ENCODE assay signal across 22 cellular contexts in the genomic region with DNA sequence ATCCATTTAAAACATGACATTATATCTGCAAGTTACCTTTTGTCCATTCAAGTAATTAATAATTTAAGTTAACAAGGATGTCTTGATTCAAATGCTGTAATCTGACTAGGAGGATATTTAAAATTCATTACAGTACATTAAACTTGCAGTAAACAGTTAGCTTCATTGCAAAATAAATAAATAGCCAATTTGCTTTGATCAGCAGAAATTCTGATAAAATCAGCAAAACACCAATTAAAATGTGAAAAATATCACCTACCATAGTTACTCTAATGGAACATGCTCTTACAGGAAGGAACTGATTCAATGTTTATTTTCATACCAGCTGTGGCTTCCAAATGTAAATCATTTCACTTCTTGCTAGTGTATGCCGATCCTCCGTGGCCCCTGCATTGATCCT.
"Had no signal": no experiment of that assay in that cellular context is flagged by ENCODE, and none has a peak within 500 bp of the region (broad histone marks: within the 10 kb centered on the region; RNA-seq: fewer than 3 reads in every experiment).

No MANE protein-coding gene starts in this region.

- H3K9me3 ChIP-seq: suprapubic skin had no signal

- DNase-seq: activated CD4-positive, alpha-beta memory T cell treated with anti-CD3 and anti-CD28 coated beads for 36 hours; activated CD4-positive, alpha-beta T cell treated with anti-CD3 and anti-CD28 coated beads for 36 hours; activated naive CD8-positive, alpha-beta T cell treated with anti-CD3 and anti-CD28 coated beads for 36 hours; activated T-cell treated with anti-CD3 and anti-CD28 coated beads, Interleukin-2, amount 50 U/mL, for 4 hours; brain microvascular endothelial cell; cortex of kidney; effector CD8-positive, alpha-beta T cell; foreskin keratinocyte; glutamatergic neuron; hypothalamus; posterior cingulate gyrus; retina; stimulated activated CD4-positive, alpha-beta T cell treated with anti-CD3 and anti-CD28 coated beads, Interleukin-15, amount 100 ng/mL, for 24 hours; stimulated activated CD4-positive, alpha-beta T cell treated with anti-CD3 and anti-CD28 coated beads, Interleukin-4, amount 100 ng/mL, for 24 hours; T-cell; T1000 had no signal

- H3K4me3 ChIP-seq: suprapubic skin had no signal

- H3K9me3 Mint-ChIP-seq: activated CD4-positive, alpha-beta memory T cell treated with anti-CD3 and anti-CD28 coated beads for 36 hours; activated naive CD8-positive, alpha-beta T cell treated with anti-CD3 and anti-CD28 coated beads for 36 hours; activated T-cell treated with anti-CD3 and anti-CD28 coated beads, Interleukin-2, amount 50 U/mL, for 4 hours; central memory CD8-positive, alpha-beta T cell; mesothelial cell of epicardium; stimulated activated naive CD8-positive, alpha-beta T cell treated with anti-CD3 and anti-CD28 coated beads, Interleukin-15, Interleukin-2, amounts not matched to agents 100 ng/mL and 50 ng/mL, for 24 hours; T-cell; type B pancreatic cell had no signal

- H3K36me3 Mint-ChIP-seq: activated CD4-positive, alpha-beta memory T cell treated with anti-CD3 and anti-CD28 coated beads for 36 hours; activated naive CD8-positive, alpha-beta T cell treated with anti-CD3 and anti-CD28 coated beads for 36 hours; mesothelial cell of epicardium; T-cell; type B pancreatic cell had no signal

- H3K4me1 ChIP-seq: foreskin keratinocyte, suprapubic skin had no signal

- H3K4me3 Mint-ChIP-seq: activated CD4-positive, alpha-beta memory T cell treated with anti-CD3 and anti-CD28 coated beads for 36 hours; activated CD4-positive, alpha-beta T cell treated with anti-CD3 and anti-CD28 coated beads for 36 hours; activated naive CD8-positive, alpha-beta T cell treated with anti-CD3 and anti-CD28 coated beads for 36 hours; activated T-cell treated with anti-CD3 and anti-CD28 coated beads, Interleukin-2, amount 50 U/mL, for 4 hours; central memory CD8-positive, alpha-beta T cell; mesothelial cell of epicardium; stimulated activated naive CD8-positive, alpha-beta T cell treated with anti-CD3 and anti-CD28 coated beads, Interleukin-15, Interleukin-2, amounts not matched to agents 100 ng/mL and 50 ng/mL, for 24 hours; T-cell; type B pancreatic cell had no signal

- H3K27me3 ChIP-seq: brain microvascular endothelial cell had no signal

- H3K27ac Mint-ChIP-seq: activated CD4-positive, alpha-beta memory T cell treated with anti-CD3 and anti-CD28 coated beads for 36 hours; activated CD4-positive, alpha-beta T cell treated with anti-CD3 and anti-CD28 coated beads for 36 hours; activated naive CD8-positive, alpha-beta T cell treated with anti-CD3 and anti-CD28 coated beads for 36 hours; mesothelial cell of epicardium; stimulated activated naive CD8-positive, alpha-beta T cell treated with anti-CD3 and anti-CD28 coated beads, Interleukin-15, Interleukin-2, amounts not matched to agents 100 ng/mL and 50 ng/mL, for 24 hours; T-cell; type B pancreatic cell had no signal

- H3K27ac ChIP-seq: brain microvascular endothelial cell, foreskin keratinocyte, suprapubic skin, VCaP had no signal

- H3K4me1 Mint-ChIP-seq: activated naive CD8-positive, alpha-beta T cell treated with anti-CD3 and anti-CD28 coated beads for 36 hours; central memory CD8-positive, alpha-beta T cell had no signal

- ATAC-seq: activated CD4-positive, alpha-beta T cell treated with anti-CD3 and anti-CD28 coated beads for 36 hours; activated T-cell treated with anti-CD3 and anti-CD28 coated beads, Interleukin-2, amount 50 U/mL, for 4 hours; foreskin keratinocyte; T-cell had no signal

- H3K36me3 ChIP-seq: brain microvascular endothelial cell, suprapubic skin had no signal
